22 cellular contexts compared by ENCODE assay signal in genomic region chr3:118931996-118932395, GRCh38.
"Had no signal": no experiment of that assay in that cellular context is flagged by ENCODE, and none has a peak within 500 bp of the region (broad histone marks: within the 10 kb centered on the region; RNA-seq: fewer than 3 reads in every experiment).

No MANE protein-coding gene starts in this region.

- H3K4me2 ChIP-seq: hepatocyte had no signal

- DNase-seq: islet precursor cell; left ventricle myocardium inferior; mesendoderm; mucosa of descending colon; naive thymus-derived CD4-positive, alpha-beta T cell; ovary; retina; right cardiac atrium; small intestine; spleen; stimulated activated CD4-positive, alpha-beta T cell treated with anti-CD3 and anti-CD28 coated beads, Interleukin-4, amount 100 ng/mL, for 24 hours; stimulated activated naive CD4-positive, alpha-beta T cell; tibial artery; trophoblast cell; upper lobe of right lung had no signal

- H3K4me3 ChIP-seq: hepatocyte, left ventricle myocardium inferior, lung, mucosa of descending colon, ovary, spleen, suprapubic skin, upper lobe of right lung had no signal

- H3K9me3 ChIP-seq: left ventricle myocardium inferior, mucosa of descending colon, ovary, spleen, suprapubic skin, thoracic aorta, tibial artery, upper lobe of right lung had no signal

- H3K36me3 ChIP-seq: left ventricle myocardium inferior, ovary, spleen, suprapubic skin, thoracic aorta, tibial artery, upper lobe of right lung had no signal

- H3K79me2 ChIP-seq: hepatocyte had no signal

- H3K4me1 ChIP-seq: spleen, suprapubic skin, upper lobe of right lung had no signal

- H3K27me3 ChIP-seq: hepatocyte, ovary, spleen, suprapubic skin, tibial artery, upper lobe of right lung had no signal

- H3K27ac ChIP-seq: hepatocyte, left ventricle myocardium inferior, ovary, spleen, suprapubic skin, thoracic aorta, tibial artery, upper lobe of right lung had no signal

- H2AFZ ChIP-seq: hepatocyte had no signal

- ATAC-seq: mucosa of descending colon; naive thymus-derived CD4-positive, alpha-beta T cell; natural killer cell treated with Interleukin-12 subunit alpha and Interleukin-12 subunit beta and Interleukin-15 and Interleukin-18, amount 100 ng/mL, for 72 hours; sciatic nerve; stimulated activated effector memory CD8-positive, alpha-beta T cell treated with anti-CD3 and anti-CD28 coated beads, Interleukin-12 subunit alpha, Interleukin-12 subunit beta, amount 100 ng/mL, for 72 hours; upper lobe of right lung had no signal
